Comparison of ENCODE assay signal across 28 cellular contexts in genomic region chr1:158189637-158190036, GRCh38. TPM values are rescaled to one million over a fixed set of nuclear protein-coding genes. Genes with fewer than 3 reads are reported as not detected.
DNase-seq lines count a peak whose midpoint lies in the region; ATAC-seq, FAIRE-seq and TF ChIP-seq lines count a peak whose summit lies in the region.
"Had no signal": no experiment of that assay in that cellular context is flagged by ENCODE, and none has a peak within 500 bp of the region (broad histone marks: within the 10 kb centered on the region; RNA-seq: fewer than 3 reads in every experiment).

No MANE protein-coding gene starts in this region.

- DNase-seq in GM23338 (ENCODE audit: low spot score) (no peak), GM12878 (ENCODE audit: low read depth, low spot score) (no peak), NCI-H187 (lab: John Stamatoyannopoulos, UW) (no peak)
- DNase-seq in Jurkat, Clone E6-1 (ENCODE audit: low read depth, low spot score), result peak; percentile 63
- DNase-seq: 8988T; ACHN; BE2C; C1 segment of cervical spinal cord; CD4-positive, alpha-beta memory T cell; CD4-positive, CD25-positive, alpha-beta regulatory T cell; CD8-positive, alpha-beta memory T cell; COR-L47; DMS 273 treated with DMSO at 0.1 percent for 48 hours; DMS153; DMS53; DMS79; DND-41; EL; GDM1 had no signal

- peaks cover 19% of the 10 kb centered on the region for H3K27me3 ChIP-seq in GM23338 (ENCODE audit: insufficient read depth)
- H3K27me3 ChIP-seq in GM12878 (replicated peaks in 1 of 2; ENCODE audit: control insufficient read depth in 2 of 2, insufficient read depth in 2 of 2, low read length in 1 of 2), result peaks cover 1 to 5% of the 10 kb centered on the region in 2 experiments; a peak in 3 of 4 replicates
- H3K27me3 ChIP-seq in gastroesophageal sphincter, result peaks cover 68% of the 10 kb centered on the region
- H3K27me3 ChIP-seq: BLaER1 had no signal

- no peak overlapping the region for H3K27ac Mint-ChIP-seq in GM23338
- H3K27ac Mint-ChIP-seq: CD14-positive monocyte; CD4-positive, alpha-beta memory T cell; CD4-positive, CD25-positive, alpha-beta regulatory T cell; CD8-positive, alpha-beta memory T cell had no signal

- H3K9me3 ChIP-seq in GM12878 (replicated peaks; ENCODE audit: control insufficient read depth, insufficient read depth, low read length) (no peaks in the 10 kb centered on the region), gastroesophageal sphincter (no peaks in the 10 kb centered on the region)
- H3K9me3 ChIP-seq: BE2C had no signal

- RAD21 ChIA-PET in GM12878 (lab: Charles Lee; ENCODE audit: unreplicated experiment), result no interaction called here

- CTCF ChIA-PET in GM12878 (lab: Yijun Ruan, JAX), result interaction anchor here (2.5 kb wide), 1 partner anchor 14 kb away, joined by 9 read pairs; no protein-coding TSS in a partner anchor

- no peak overlapping the region for H3K9ac ChIP-seq in GM12878 (ENCODE audit: control insufficient read depth, insufficient read depth, low read length)
- H3K9ac ChIP-seq: BLaER1 had no signal

- no peak for TF ChIP-seq CTCF in GM23338 (conservative IDR thresholded peaks at IDR 0.05; ENCODE audit: low read depth in 2 of 2)
- TF ChIP-seq CTCF in GM12878 (IDR thresholded peaks at IDR 0.05 in 2 of 3, conservative IDR thresholded peaks at IDR 0.05 in 1 of 3; ENCODE audit: control insufficient read depth in 2 of 3, extremely low read depth in 1 of 3, insufficient read depth in 1 of 3, low read depth in 3 of 3, low read length in 3 of 3), result no peak
- TF ChIP-seq CTCF in gastroesophageal sphincter (IDR thresholded peaks at IDR 0.05), result no peak

- ATAC-seq in GM23338 (no peak), GM12878 (no peak), gastroesophageal sphincter (no peak), HG02885 (IDR thresholded peaks at IDR 0.05; ENCODE audit: poor library complexity, unreplicated experiment) (no peak)

- TF ChIP-seq POLR2A in GM12878 (IDR thresholded peaks at IDR 0.05; ENCODE audit: low read depth, low read length) (no peak), gastroesophageal sphincter (IDR thresholded peaks at IDR 0.05) (no peak)

- H3K4me3 ChIP-seq in GM23338 (no peak overlapping the region), GM12878 (no peak overlapping the region), gastroesophageal sphincter (no peak overlapping the region)
- no peak overlapping the region for H3K4me3 ChIP-seq in Jurkat, Clone E6-1 (ENCODE audit: low read length)
- H3K4me3 ChIP-seq: BLaER1 had no signal

- no peaks in the 10 kb centered on the region for H3K79me2 ChIP-seq in GM23338 (replicated peaks; ENCODE audit: insufficient read depth)
- H3K79me2 ChIP-seq in GM12878 (ENCODE audit: control insufficient read depth, insufficient read depth, low read length), result no peaks in the 10 kb centered on the region

- SMC1A ChIA-PET in GM12878 (lab: Charles Lee; ENCODE audit: uncharacterized antibody, unreplicated experiment), result interaction anchor here (0.6 to 0.9 kb wide), 5 partner anchors 14 to 905 kb away, joined by 3 read pairs; no protein-coding TSS in a partner anchor

- WGBS in GM12878 (ENCODE audit: insufficient coverage, insufficient replicate concordance, low lambda C conversion rate, missing lambda C conversion rate), result 10% methylated on average over 3 of the region's 3 CpGs
- WGBS in gastroesophageal sphincter (ENCODE audit: low coverage in 1 of 2), 2 donors, result 58 to 72% methylated on average over 3 of the region's 3 CpGs

- H3K4me2 ChIP-seq in GM23338, result no peak overlapping the region
- H3K4me2 ChIP-seq in GM12878 (ENCODE audit: control insufficient read depth, insufficient read depth), result no peak overlapping the region
- H3K4me2 ChIP-seq: BLaER1 had no signal

- H3K4me1 Mint-ChIP-seq in GM23338, result peaks cover 39% of the 10 kb centered on the region
- H3K4me1 Mint-ChIP-seq: CD4-positive, alpha-beta memory T cell; CD4-positive, CD25-positive, alpha-beta regulatory T cell; CD8-positive, alpha-beta memory T cell had no signal

- no peaks in the 10 kb centered on the region for H3K36me3 Mint-ChIP-seq in GM23338 (ENCODE audit: low read depth)
- H3K36me3 Mint-ChIP-seq: CD4-positive, alpha-beta memory T cell; CD4-positive, CD25-positive, alpha-beta regulatory T cell; CD8-positive, alpha-beta memory T cell had no signal

- POLR2A ChIA-PET in GM12878 (lab: Charles Lee), result no interaction called here

- FAIRE-seq in GM12878 (lab: Jason Lieb, UNC), result no peak
- FAIRE-seq: A204.1, GM12891, GM19239 had no signal

- BruUV-seq in GM12878 (replicated peaks; lab: Mats Ljungman, UMichigan), result no TSS peak

- H3K9me2 ChIP-seq in GM23338 (ENCODE audit: insufficient read depth), result no peaks in the 10 kb centered on the region

- 0 out of 2 replicates have a peak overlapping the region, but pooled peaks have one; percentile 26 for H2AFZ ChIP-seq in GM23338
- no peak overlapping the region for H2AFZ ChIP-seq in GM12878 (ENCODE audit: control insufficient read depth, low read depth, low read length)

- H3K4me1 ChIP-seq in GM23338 (ENCODE audit: insufficient read depth) (peaks cover 41% of the 10 kb centered on the region), GM12878 (ENCODE audit: control insufficient read depth, insufficient read depth, low read length) (no peaks in the 10 kb centered on the region), gastroesophageal sphincter (no peaks in the 10 kb centered on the region)
- H3K4me1 ChIP-seq: BE2C, BLaER1 had no signal

- H3K36me3 ChIP-seq in GM23338 (ENCODE audit: insufficient read depth) (no peaks in the 10 kb centered on the region), GM12878 (ENCODE audit: control insufficient read depth in 2 of 2, insufficient read depth in 2 of 2, low read length in 1 of 2) (no peaks in the 10 kb centered on the region), gastroesophageal sphincter (no peaks in the 10 kb centered on the region)
- H3K36me3 ChIP-seq: BE2C, BLaER1 had no signal

- intact Hi-C loops in GM12878 (cut with micrococcal nuclease; ENCODE audit: unreplicated experiment), result no loop called here

- TF ChIP-seq EP300 in GM12878 (IDR thresholded peaks at IDR 0.05; ENCODE audit: borderline replicate concordance in 1 of 2, control insufficient read depth in 1 of 2, low read depth in 2 of 2, low read length in 2 of 2), result no peak
- no peak for TF ChIP-seq EP300 in gastroesophageal sphincter (IDR thresholded peaks at IDR 0.05)

- H3K9me3 Mint-ChIP-seq in GM23338, result no peaks in the 10 kb centered on the region

- H4K20me1 ChIP-seq in GM23338 (replicated peaks; ENCODE audit: insufficient read depth), result no peaks in the 10 kb centered on the region
- H4K20me1 ChIP-seq in GM12878 (ENCODE audit: control insufficient read depth, insufficient read depth), result no peaks in the 10 kb centered on the region
- H4K20me1 ChIP-seq: BLaER1 had no signal

- H3K4me3 Mint-ChIP-seq in GM23338, result no peak overlapping the region
- H3K4me3 Mint-ChIP-seq: CD14-positive monocyte; CD4-positive, alpha-beta memory T cell; CD4-positive, CD25-positive, alpha-beta regulatory T cell; CD8-positive, alpha-beta memory T cell had no signal

- no peak for TF ChIP-seq RAD21 in GM12878 (IDR thresholded peaks at IDR 0.05; ENCODE audit: insufficient read depth, low read depth, low read length)

- no peaks in the 10 kb centered on the region for H3F3A ChIP-seq in GM23338 (replicated peaks; ENCODE audit: low read depth)

- H3K27me3 Mint-ChIP-seq in GM23338 (ENCODE audit: insufficient read depth, low read depth, poor library complexity), result peaks cover 9% of the 10 kb centered on the region

- in situ Hi-C loops in GM12878 (cut with MboI), result no loop called here

- H3K27ac ChIP-seq in GM23338 (ENCODE audit: low read depth), result no peak overlapping the region
- H3K27ac ChIP-seq in GM12878 (ENCODE audit: control insufficient read depth, insufficient read depth), result no peak overlapping the region
- no peak overlapping the region for H3K27ac ChIP-seq in gastroesophageal sphincter
- H3K27ac ChIP-seq: BLaER1 had no signal

TF ChIP-seq in GM12878, 131 proteins besides CTCF, POLR2A, EP300 and RAD21:
- TF ChIP-seq RUNX3 (IDR thresholded peaks at IDR 0.05; ENCODE audit: low read length) (peak; percentile 15; the same call in 1 of the 2 replicates), MYC (IDR thresholded peaks at IDR 0.05; ENCODE audit: insufficient read depth, insufficient read length, insufficient replicate concordance, low read length, severe bottlenecking) (no peak)

RNA-seq across cellular contexts. Expression of gene CD1D, which starts 8.9 kb away (rescaled TPM):
- total RNA-seq in GM23338 (2014; rRNA removed; shearing (Covaris generic)), result 1.3 and 2.7 TPM in 2 replicates
- polyA plus RNA-seq in GM23338 (2016; fragmentation: Nextera tagmentation; extraction: Ambion mirVana) (1.5 and 1.7 TPM in 2 replicates), GM12878 (2011; rRNA removed) (0.06 and 0.26 TPM in 2 replicates), GM12878 (2014; fragmentation: Illumina TruSeq; extraction: Trizol) (0.44 and 0.65 TPM in 2 replicates), GM12878 (2014; fragmentation: Nextera tagmentation; extraction: Ambion mirVana) (under 1 TPM; 0.21 to 0.31 TPM), GM12878 (2014; rRNA removed) (0.96 and 1.2 TPM in 2 replicates), GM12878 (2016; fragmentation: Nextera tagmentation; extraction: Ambion mirVana) (not detected)
- polyA plus RNA-seq in Jurkat, Clone E6-1 (2012; ENCODE audit: insufficient read depth, insufficient read length), result 32.5 TPM
- total RNA-seq in GM12878 (2013; cell fraction: nucleolus; rRNA removed), result 4.4 and 5.2 TPM in 2 replicates
- total RNA-seq in GM12878 (2014; rRNA removed) (0.87 and 0.90 TPM in 2 replicates), GM12878 (2014; rRNA removed; fragmentation: Illumina TruSeq; extraction: Trizol) (0.60 and 0.81 TPM in 2 replicates), GM12878 (2021) (0.72 and 1.4 TPM in 2 replicates), gastroesophageal sphincter (1 to 10 TPM in 2 of 4 donors, under 1 TPM in 2; 0.16 to 2.7 (median 0.94) TPM)
- polyA plus RNA-seq in GM12878 (2011; ENCODE audit: low read depth), result 1.9 TPM
- polyA plus RNA-seq in GM12878 (2011; cell fraction: cytosol; rRNA removed), result 0.07 and 0.15 TPM in 2 replicates
- polyA plus RNA-seq in GM12878 (2011; cell fraction: nucleus; rRNA removed), result 0.21 and 0.42 TPM in 2 replicates
- 2.3 TPM in 1 of 2 replicates, not detected in the other for polyA plus RNA-seq in GM12878 (2012)
- polyA minus RNA-seq in GM12878 (2011; rRNA and poly(A)+ RNA removed), result not detected in 2 replicates
- not detected in 2 replicates for polyA minus RNA-seq in GM12878 (2011; cell fraction: cytosol; rRNA and poly(A)+ RNA removed)
- polyA minus RNA-seq in GM12878 (2011; cell fraction: nucleus; rRNA and poly(A)+ RNA removed), result 0.12 and 0.19 TPM in 2 replicates
- total RNA-seq: CD4-positive, alpha-beta memory T cell; CD4-positive, CD25-positive, alpha-beta regulatory T cell; CD8-positive, alpha-beta memory T cell; G401 had no signal
- polyA plus RNA-seq: AG04450; CD8-positive, alpha-beta memory T cell had no signal
